17 cellular contexts compared by ENCODE assay signal in the genomic region with DNA sequence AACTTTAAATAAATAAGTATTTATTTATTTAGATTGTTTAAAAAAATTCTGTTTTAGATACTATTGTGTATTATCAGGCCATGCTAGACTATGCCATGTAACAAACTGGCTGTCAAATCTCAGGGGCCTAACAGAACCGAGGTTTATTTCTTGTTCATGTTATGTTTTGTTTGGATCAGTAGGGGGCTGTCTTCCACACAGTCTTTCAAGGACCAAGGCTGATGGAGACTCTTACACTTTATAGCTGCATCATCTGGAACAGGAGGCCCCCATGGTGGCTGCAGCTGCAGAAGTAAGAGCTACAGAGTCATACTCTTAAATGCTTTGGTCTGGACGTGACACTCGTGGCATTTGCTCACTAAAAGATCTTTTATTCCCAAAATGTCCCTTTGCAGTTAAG. TPM values are rescaled to one million over a fixed set of nuclear protein-coding genes. Genes with fewer than 3 reads are reported as not detected.
A peak's percentile ranks its signal among the peaks of the same experiment; 100 is the strongest.
DNase-seq lines count a peak whose midpoint lies in the region; ATAC-seq and TF ChIP-seq lines count a peak whose summit lies in the region.
"Had no signal": no experiment of that assay in that cellular context is flagged by ENCODE, and none has a peak within 500 bp of the region (broad histone marks: within the 10 kb centered on the region; RNA-seq: fewer than 3 reads in every experiment).

No MANE protein-coding gene starts in this region.

- no peak overlapping the region for H2AK9ac ChIP-seq in IMR-90 (replicated peaks; ENCODE audit: low read depth, low read length, poor library complexity)

- no peak overlapping the region for H4K91ac ChIP-seq in IMR-90 (ENCODE audit: insufficient read depth, low read depth, low read length)

- intact Hi-C loops in IMR-90 (cut with micrococcal nuclease) (loop anchor here (2.0 kb wide), 1 partner anchor 299 kb away; no protein-coding TSS in a partner anchor), left lung (cut with DNase I) (no loop called here)
- intact Hi-C loops in activated T-helper 2 cell treated with anti-CD3 and anti-CD28 coated beads, Interferon-gamma antibody, Interleukin-2, Interleukin-4, amounts not matched to agents 10 μg/mL and 5 μg/mL and 100 μg/mL, durations not matched to agents 14 hours and 24 hours and 36 hours (cut with micrococcal nuclease), result no loop called here

- no peaks in the 10 kb centered on the region for H3K79me1 ChIP-seq in IMR-90 (ENCODE audit: low read depth in 1 of 2, low read length in 2 of 2)

- POLR2A ChIA-PET in AG04449 (lab: Yijun Ruan, JAX) (interaction anchor here (1.1 kb wide), 1 partner anchor 111 kb away, joined by 4 read pairs; no protein-coding TSS in a partner anchor), IMR-90 (lab: Charles Lee; ENCODE audit: unreplicated experiment) (no interaction called here)

- H3K4me3 Mint-ChIP-seq in activated T-helper 2 cell treated with anti-CD3 and anti-CD28 coated beads, Interferon-gamma antibody, Interleukin-2, Interleukin-4, amounts not matched to agents 10 μg/mL and 5 μg/mL and 100 μg/mL, durations not matched to agents 14 hours and 24 hours and 36 hours (ENCODE audit: low read depth), result no peak overlapping the region

- in situ Hi-C loops in IMR-90 (cut with MboI; ENCODE audit: low sequenced_read_pairs), result no loop called here

- H3K9ac ChIP-seq in IMR-90 (ENCODE audit: low read depth, low read length), result no peak overlapping the region

- TF ChIP-seq CTCF in AG04449 (IDR thresholded peaks at IDR 0.05; ENCODE audit: insufficient read depth, low read length, missing control alignments) (peak; percentile 11), IMR-90 (conservative IDR thresholded peaks at IDR 0.05; ENCODE audit: low read depth, low read length) (peak; percentile 26; the same call in 1 of the 2 replicates), choroid plexus epithelial cell (conservative IDR thresholded peaks at IDR 0.05; ENCODE audit: low read depth, low read length) (peak; percentile 26), left lung (IDR thresholded peaks at IDR 0.05) (no peak)

- no peak overlapping the region for H2AK5ac ChIP-seq in IMR-90 (ENCODE audit: low read depth, low read length)

- H3K27ac Mint-ChIP-seq in activated T-helper 2 cell treated with anti-CD3 and anti-CD28 coated beads, Interferon-gamma antibody, Interleukin-2, Interleukin-4, amounts not matched to agents 10 μg/mL and 5 μg/mL and 100 μg/mL, durations not matched to agents 14 hours and 24 hours and 36 hours, result no peak overlapping the region

- H4K20me1 ChIP-seq in IMR-90 (ENCODE audit: insufficient read depth, low read length), result no peaks in the 10 kb centered on the region

- 67% methylated on average over 2 of the region's 3 CpGs; no CpG with 5 or more reads in 1 of the 2 experiments for WGBS in IMR-90 (ENCODE audit: extremely low coverage in 2 of 2, insufficient read length in 1 of 2), 2 experiments

- H4K5ac ChIP-seq in IMR-90 (ENCODE audit: low read depth, low read length), result no peak overlapping the region

- CTCF ChIA-PET in AG04449 (lab: Yijun Ruan, JAX), result no interaction called here
- CTCF ChIA-PET in IMR-90 (lab: Yijun Ruan, JAX), result no interaction called here

- H2AFZ ChIP-seq in IMR-90 (replicated peaks; ENCODE audit: low read length, poor library complexity), result no peak overlapping the region

- H3K14ac ChIP-seq in IMR-90 (replicated peaks; ENCODE audit: low read depth, low read length), result no peak overlapping the region

- TF ChIP-seq RAD21 in IMR-90 (IDR thresholded peaks at IDR 0.05; ENCODE audit: low read length), result peak; percentile 32

- H3K9me1 ChIP-seq in IMR-90 (ENCODE audit: insufficient read depth, low read length), result no peaks in the 10 kb centered on the region

- peaks cover 2% of the 10 kb centered on the region for H3K4me1 Mint-ChIP-seq in activated T-helper 2 cell treated with anti-CD3 and anti-CD28 coated beads, Interferon-gamma antibody, Interleukin-2, Interleukin-4, amounts not matched to agents 10 μg/mL and 5 μg/mL and 100 μg/mL, durations not matched to agents 14 hours and 24 hours and 36 hours (ENCODE audit: low read depth)

- H3K27me3 ChIP-seq in IMR-90 (ENCODE audit: control insufficient read depth, insufficient read depth, low read length), result no peaks in the 10 kb centered on the region
- no peaks in the 10 kb centered on the region for H3K27me3 ChIP-seq in left lung
- H3K27me3 ChIP-seq: transverse colon had no signal

- DNase-seq in AG04449 (ENCODE audit: low read depth, low spot score) (no peak), IMR-90 (peak; percentile 17), choroid plexus epithelial cell (ENCODE audit: low read depth) (no peak), left lung (no peak), DMS53 (lab: John Stamatoyannopoulos, UW) (no peak), Ammon's horn (ENCODE audit: low spot score) (no peak)
- no peak for DNase-seq in activated T-helper 2 cell treated with anti-CD3 and anti-CD28 coated beads, Interferon-gamma antibody, Interleukin-2, Interleukin-4, amounts not matched to agents 10 μg/mL and 5 μg/mL and 100 μg/mL, durations not matched to agents 14 hours and 24 hours and 36 hours (ENCODE audit: low spot score)
- DNase-seq: activated CD4-positive, alpha-beta T cell treated with anti-CD3 and anti-CD28 coated beads, Interleukin-2, amount 50 U/mL, for 48 hours; activated effector memory CD4-positive, alpha-beta T cell treated with anti-CD3 and anti-CD28 coated beads, Interleukin-2, amount 50 U/mL, for 16 hours; DMS79 treated with DMSO at 0.1 percent for 48 hours; effector memory CD4-positive, alpha-beta T cell; H7; retina; stimulated activated CD4-positive, alpha-beta T cell treated with anti-CD3 and anti-CD28 coated beads, Interleukin-2, amount 100 ng/mL, for 24 hours; transverse colon had no signal

- H3K4me1 ChIP-seq in IMR-90 (ENCODE audit: control insufficient read depth, insufficient read depth, low read length) (no peaks in the 10 kb centered on the region), left lung (no peaks in the 10 kb centered on the region)
- H3K4me1 ChIP-seq: transverse colon had no signal

- H3K18ac ChIP-seq in IMR-90 (ENCODE audit: low read depth, low read length), result no peak overlapping the region

- no peak overlapping the region for H3K27ac ChIP-seq in IMR-90 (ENCODE audit: insufficient read depth, low read length)
- no peak overlapping the region for H3K27ac ChIP-seq in left lung
- H3K27ac ChIP-seq: transverse colon had no signal

- no peak for TF ChIP-seq POLR2A in IMR-90 (IDR thresholded peaks at IDR 0.05; ENCODE audit: low read depth, low read length)

- H3K23ac ChIP-seq in IMR-90 (ENCODE audit: low read depth, low read length), result no peak overlapping the region

- no peak overlapping the region for H3K56ac ChIP-seq in IMR-90 (ENCODE audit: extremely low read depth, insufficient read depth, low read length)

- H2BK20ac ChIP-seq in IMR-90 (ENCODE audit: low read depth, low read length), result no peak overlapping the region

- dilution Hi-C loops in IMR-90 (cut with HindIII; ENCODE audit: low sequenced_read_pairs, unreplicated experiment), result no loop called here

- no peaks in the 10 kb centered on the region for H3K36me3 ChIP-seq in IMR-90 (ENCODE audit: control insufficient read depth, insufficient read depth, low read length)
- H3K36me3 ChIP-seq in left lung, result no peaks in the 10 kb centered on the region
- H3K36me3 ChIP-seq: transverse colon had no signal

- ATAC-seq in GM19372 (IDR thresholded peaks at IDR 0.05; ENCODE audit: low read depth, unreplicated experiment) (peak; percentile 83), IMR-90 (ENCODE audit: low read depth) (peak; percentile 37; the same call in 1 of the 2 replicates), left lung (no peak)
- ATAC-seq: Right ventricle myocardium inferior had no signal

- no peaks in the 10 kb centered on the region for H3K9me3 Mint-ChIP-seq in activated T-helper 2 cell treated with anti-CD3 and anti-CD28 coated beads, Interferon-gamma antibody, Interleukin-2, Interleukin-4, amounts not matched to agents 10 μg/mL and 5 μg/mL and 100 μg/mL, durations not matched to agents 14 hours and 24 hours and 36 hours

- H3K4me2 ChIP-seq in IMR-90 (ENCODE audit: low read depth, low read length), result no peak overlapping the region

- no peak overlapping the region for H2BK15ac ChIP-seq in IMR-90 (ENCODE audit: low read depth, low read length)

- BruUV-seq in IMR-90 (replicated peaks; lab: Mats Ljungman, UMichigan), result no TSS peak

- no peak overlapping the region for H2BK120ac ChIP-seq in IMR-90 (ENCODE audit: low read depth, low read length)

- H3K36me3 Mint-ChIP-seq in activated T-helper 2 cell treated with anti-CD3 and anti-CD28 coated beads, Interferon-gamma antibody, Interleukin-2, Interleukin-4, amounts not matched to agents 10 μg/mL and 5 μg/mL and 100 μg/mL, durations not matched to agents 14 hours and 24 hours and 36 hours (ENCODE audit: low read depth), result no peaks in the 10 kb centered on the region

- no peak overlapping the region for H2BK5ac ChIP-seq in IMR-90 (ENCODE audit: low read depth, low read length, poor library complexity, severe bottlenecking)

- no peak overlapping the region for H3K4ac ChIP-seq in IMR-90 (ENCODE audit: low read depth, low read length)

- H4K8ac ChIP-seq in IMR-90 (ENCODE audit: low read depth in 2 of 2, low read length in 2 of 2), result no peak overlapping the region

- H3K27me3 Mint-ChIP-seq in activated T-helper 2 cell treated with anti-CD3 and anti-CD28 coated beads, Interferon-gamma antibody, Interleukin-2, Interleukin-4, amounts not matched to agents 10 μg/mL and 5 μg/mL and 100 μg/mL, durations not matched to agents 14 hours and 24 hours and 36 hours (ENCODE audit: low read depth), result no peaks in the 10 kb centered on the region

- H3K4me3 ChIP-seq in AG04449 (ENCODE audit: low read depth, low read length), result no peak overlapping the region
- H3K4me3 ChIP-seq in IMR-90 (ENCODE audit: insufficient read depth, low read depth, low read length), result no peak overlapping the region
- no peak overlapping the region for H3K4me3 ChIP-seq in choroid plexus epithelial cell (ENCODE audit: low read depth, low read length)
- no peak overlapping the region for H3K4me3 ChIP-seq in left lung
- H3K4me3 ChIP-seq: transverse colon had no signal

- H3K9me3 ChIP-seq in IMR-90 (ENCODE audit: control insufficient read depth, insufficient read depth, low read length) (no peaks in the 10 kb centered on the region), left lung (no peaks in the 10 kb centered on the region)
- H3K9me3 ChIP-seq: transverse colon had no signal

TF ChIP-seq in IMR-90, 13 proteins besides CTCF, POLR2A, EP300 and RAD21 (continues in another document):
- no peak for TF ChIP-seq RCOR1 (IDR thresholded peaks at IDR 0.05; ENCODE audit: insufficient replicate concordance, low read length)
- TF ChIP-seq BHLHE40 (IDR thresholded peaks at IDR 0.05; ENCODE audit: low read depth, low read length), result no peak

RNA-seq across cellular contexts. Expression of a gene that starts 33.0 kb away (rescaled TPM):
- under 0.01 and 0.18 TPM in 2 replicates for total RNA-seq in IMR-90 (2012; rRNA removed)
- 0.15 TPM in 1 of 2 replicates, not detected in the other for polyA plus RNA-seq in IMR-90 (2012; rRNA removed)
- polyA plus RNA-seq in IMR-90 (2012; cell fraction: cytosol; rRNA removed), result not detected in 2 replicates
- not detected in 2 replicates for polyA plus RNA-seq in IMR-90 (2012; cell fraction: nucleus; rRNA removed; ENCODE audit: low replicate concordance)
- total RNA-seq in left lung, result not detected
- total RNA-seq in activated T-helper 2 cell treated with anti-CD3 and anti-CD28 coated beads, Interferon-gamma antibody, Interleukin-2, Interleukin-4, amounts not matched to agents 10 μg/mL and 5 μg/mL and 100 μg/mL, durations not matched to agents 14 hours and 24 hours and 36 hours, result not detected in 2 replicates
- total RNA-seq: Right ventricle myocardium inferior had no signal

Comparison
In these comparisons a context has a peak if more than half of its experiments do, and no peak if none do; other contexts are left out.
1. CTCF ChIP-seq: peak in AG04449 (single experiment), IMR-90 (single experiment) and choroid plexus epithelial cell (single experiment); none in left lung (0 of 2).